ENCODE assay signal across 23 cellular contexts in the genomic region with DNA sequence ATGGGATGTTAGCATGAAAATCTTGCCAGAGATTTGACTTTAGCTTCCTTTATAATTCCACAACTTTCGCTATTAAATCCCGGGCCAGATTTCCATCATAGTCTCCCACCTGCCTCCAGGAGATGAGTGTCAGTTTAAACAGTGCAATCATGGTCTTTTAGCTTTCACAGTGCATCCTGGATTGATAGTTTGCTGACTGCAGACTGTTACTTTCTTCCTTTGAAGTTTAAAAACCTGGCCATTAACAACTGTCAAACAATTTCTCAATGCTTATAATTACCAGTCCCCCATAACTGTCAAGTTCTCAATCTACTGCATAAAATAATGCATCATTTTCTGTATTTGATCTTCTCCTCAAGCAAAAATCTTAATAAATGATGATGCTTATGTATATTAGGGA.
"Had no signal": no experiment of that assay in that cellular context is flagged by ENCODE, and none has a peak within 500 bp of the region (broad histone marks: within the 10 kb centered on the region; RNA-seq: fewer than 3 reads in every experiment).

No MANE protein-coding gene starts in this region.

- H3K4me1 ChIP-seq: colonic mucosa, esophagus muscularis mucosa, esophagus squamous epithelium, foreskin keratinocyte, gastrocnemius medialis, gastroesophageal sphincter, heart left ventricle, heart right ventricle had no signal

- H3K27me3 ChIP-seq: colonic mucosa, esophagus muscularis mucosa, esophagus squamous epithelium, foreskin keratinocyte, gastrocnemius medialis, gastroesophageal sphincter, heart left ventricle, heart right ventricle had no signal

- H3K36me3 ChIP-seq: colonic mucosa, esophagus muscularis mucosa, esophagus squamous epithelium, gastrocnemius medialis, gastroesophageal sphincter, heart left ventricle, heart right ventricle had no signal

- H3K9me3 ChIP-seq: colonic mucosa, esophagus muscularis mucosa, esophagus squamous epithelium, gastrocnemius medialis, gastroesophageal sphincter had no signal

- DNase-seq: colonic mucosa; cortex of kidney; dermis blood vessel endothelial cell; dorsolateral prefrontal cortex; effector CD4-positive, alpha-beta T cell; effector CD8-positive, alpha-beta T cell; effector memory CD4-positive, alpha-beta T cell; effector memory CD8-positive, alpha-beta T cell; endodermal cell; erythroblast; esophagus squamous epithelium; foreskin fibroblast; foreskin keratinocyte; foreskin melanocyte; gastrocnemius medialis; glutamatergic neuron; head of caudate nucleus; heart left ventricle; heart right ventricle had no signal

- H3K4me3 ChIP-seq: colonic mucosa, coronary artery, dorsolateral prefrontal cortex, esophagus muscularis mucosa, esophagus squamous epithelium, gastrocnemius medialis, gastroesophageal sphincter, heart left ventricle, heart right ventricle had no signal

- H3K27ac ChIP-seq: colonic mucosa, coronary artery, dorsolateral prefrontal cortex, epithelial cell of prostate, esophagus muscularis mucosa, esophagus squamous epithelium, foreskin keratinocyte, gastrocnemius medialis, gastroesophageal sphincter, heart left ventricle, heart right ventricle had no signal
